ENCODE assay signal across 8 cellular contexts in the genomic region with DNA sequence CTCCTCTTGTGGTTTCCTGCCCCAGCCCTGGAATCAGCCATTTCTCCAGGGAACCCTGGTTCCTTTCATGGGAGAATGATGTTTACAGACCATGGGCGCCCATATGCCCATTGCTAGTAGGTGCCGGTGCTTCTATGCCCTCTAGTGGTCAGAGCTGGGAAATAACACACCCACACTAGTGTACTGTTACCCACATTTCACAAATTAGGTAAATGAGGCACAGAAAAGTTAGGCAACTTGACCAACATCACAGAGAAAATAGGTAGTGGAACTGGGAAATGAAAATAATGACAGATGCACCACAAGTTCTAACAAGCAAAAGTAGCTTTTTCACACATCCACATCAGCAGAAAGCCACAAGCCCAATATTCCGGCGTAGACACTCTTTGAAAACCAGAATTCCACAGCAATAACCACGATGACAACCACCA. TPM values are rescaled to one million over a fixed set of nuclear protein-coding genes. Genes with fewer than 3 reads are reported as not detected.
DNase-seq lines count a peak whose midpoint lies in the region; ATAC-seq and TF ChIP-seq lines count a peak whose summit lies in the region.

No MANE protein-coding gene starts in this region.

- POLR2A ChIA-PET in GM10248 (lab: Yijun Ruan, JAX), result no interaction called here
- POLR2A ChIA-PET in SK-N-SH (lab: Yijun Ruan, JAX), result no interaction called here

- H4K20me1 ChIP-seq in SK-N-SH (ENCODE audit: insufficient read depth), result no peaks in the 10 kb centered on the region

- H3K9me3 ChIP-seq in SK-N-SH, result no peaks in the 10 kb centered on the region
- no peaks in the 10 kb centered on the region for H3K9me3 ChIP-seq in adipocyte (ENCODE audit: control insufficient read depth, low read length)

- peak; percentile 27 for DNase-seq in GM10248 (ENCODE audit: extremely low spot score)
- DNase-seq in NB4 (ENCODE audit: low read depth), result peak; percentile 45
- peak; percentile 35 for DNase-seq in SK-N-SH
- DNase-seq in adipocyte (ENCODE audit: low read depth), result peak; percentile 67
- DNase-seq in iPS-NIHi11 (ENCODE audit: low spot score), result peak; percentile 59
- peak; percentile 55 for DNase-seq in stimulated activated CD4-positive, alpha-beta T cell treated with anti-CD3 and anti-CD28 coated beads, Interleukin-1b, Interleukin-23, amount 100 ng/mL, for 48 hours
- DNase-seq in cerebellar nuclear complex (lab: John Stamatoyannopoulos, UW), result no peak

- TF ChIP-seq CTCF in GM10248 (IDR thresholded peaks at IDR 0.05; ENCODE audit: control extremely low read depth, extremely low read depth, low read depth, missing control alignments) (peak; percentile 58), NB4 (IDR thresholded peaks at IDR 0.05; ENCODE audit: low read depth, low read length) (peak; percentile 58), SK-N-SH (IDR thresholded peaks at IDR 0.05) (peak; percentile 86)

- no peaks in the 10 kb centered on the region for H3K9me2 ChIP-seq in SK-N-SH

- H3K27me3 ChIP-seq in SK-N-SH (ENCODE audit: insufficient read depth) (peaks cover 42% of the 10 kb centered on the region; the same call in 1 of the 2 replicates), adipocyte (replicated peaks; ENCODE audit: control insufficient read depth, insufficient read depth, low read length) (peaks cover 24% of the 10 kb centered on the region)

- WGBS in SK-N-SH (ENCODE audit: low lambda C conversion rate), result 38% methylated on average over 5 of the region's 5 CpGs

- no peak overlapping the region for H2AFZ ChIP-seq in SK-N-SH (ENCODE audit: low read depth)

- no peak overlapping the region for H3K9ac ChIP-seq in SK-N-SH
- H3K9ac ChIP-seq in adipocyte (ENCODE audit: low read length), result no peak overlapping the region

- no peaks in the 10 kb centered on the region for H3K36me3 ChIP-seq in SK-N-SH (replicated peaks in 1 of 2; ENCODE audit: control insufficient read depth in 1 of 2, insufficient read depth in 2 of 2, low read length in 1 of 2)
- H3K36me3 ChIP-seq in adipocyte (ENCODE audit: control insufficient read depth, insufficient read depth, low read length, severe bottlenecking), result no peaks in the 10 kb centered on the region

- H3K4me3 ChIP-seq in NB4 (ENCODE audit: low read depth, low read length) (no peak overlapping the region), SK-N-SH (ENCODE audit: low read depth in 2 of 2, low read length in 1 of 2) (peak overlapping the region in 1 of 2 experiments; percentile 5; a peak in 1 of 4 replicates), adipocyte (ENCODE audit: low read length) (no peak overlapping the region)

- no peak for ATAC-seq in HG03565 (IDR thresholded peaks at IDR 0.05; ENCODE audit: unreplicated experiment)

- no peak for TF ChIP-seq POLR2A in NB4 (IDR thresholded peaks at IDR 0.05; ENCODE audit: extremely low read depth, insufficient read length)

- H3K27ac ChIP-seq in SK-N-SH (ENCODE audit: low read depth in 2 of 2, low read length in 1 of 2), result no peak overlapping the region

- H3F3A ChIP-seq in SK-N-SH (replicated peaks; ENCODE audit: insufficient read depth), result no peaks in the 10 kb centered on the region

- no peak for TF ChIP-seq EP300 in SK-N-SH (IDR thresholded peaks at IDR 0.05; ENCODE audit: borderline replicate concordance in 1 of 2, low read depth in 1 of 2, low read length in 1 of 2)

- H3K79me2 ChIP-seq in SK-N-SH (ENCODE audit: insufficient read depth), result no peaks in the 10 kb centered on the region

- CTCF ChIA-PET in GM10248 (lab: Yijun Ruan, JAX), result interaction anchor here (0.9 to 6.0 kb wide), 27 partner anchors 9 to 233 kb away, joined by 3 to 153 read pairs (median 5); a partner anchor contains a TSS
- CTCF ChIA-PET in SK-N-SH (lab: Yijun Ruan, JAX), result interaction anchor here (0.6 to 4.4 kb wide), 29 partner anchors 9 to 195 kb away, joined by 3 to 33 read pairs (median 4); a partner anchor contains a TSS

- peak; percentile 17; the same call in 1 of the 2 replicates for TF ChIP-seq RAD21 in SK-N-SH (IDR thresholded peaks at IDR 0.05; ENCODE audit: low read length)

- H3K4me2 ChIP-seq in SK-N-SH, result no peak overlapping the region

- H3K4me1 ChIP-seq in SK-N-SH (ENCODE audit: control insufficient read depth in 1 of 2, insufficient read depth in 2 of 2, low read depth in 1 of 2, low read length in 1 of 2), result no peaks in the 10 kb centered on the region
- H3K4me1 ChIP-seq in adipocyte (ENCODE audit: control insufficient read depth, insufficient read depth, low read length), result no peaks in the 10 kb centered on the region

TF ChIP-seq in SK-N-SH, 30 proteins besides CTCF, POLR2A, EP300 and RAD21:
- TF ChIP-seq ELF1 (IDR thresholded peaks at IDR 0.05) (no peak), SIN3A (IDR thresholded peaks at IDR 0.05; ENCODE audit: borderline replicate concordance, low read depth, low read length) (no peak), EZH2phosphoT487 (IDR thresholded peaks at IDR 0.05; ENCODE audit: borderline replicate concordance, low read depth) (no peak), TCF12 (IDR thresholded peaks at IDR 0.05) (no peak), TEAD4 (IDR thresholded peaks at IDR 0.05; ENCODE audit: borderline replicate concordance, insufficient read depth) (no peak), MXI1 (IDR thresholded peaks at IDR 0.05; ENCODE audit: low read depth, low read length) (no peak), FOXJ3 (CRISPR knock-in tag; IDR thresholded peaks at IDR 0.05) (no peak), NFIC (IDR thresholded peaks at IDR 0.05; ENCODE audit: borderline replicate concordance) (no peak)
- TF ChIP-seq, protein P1, sequence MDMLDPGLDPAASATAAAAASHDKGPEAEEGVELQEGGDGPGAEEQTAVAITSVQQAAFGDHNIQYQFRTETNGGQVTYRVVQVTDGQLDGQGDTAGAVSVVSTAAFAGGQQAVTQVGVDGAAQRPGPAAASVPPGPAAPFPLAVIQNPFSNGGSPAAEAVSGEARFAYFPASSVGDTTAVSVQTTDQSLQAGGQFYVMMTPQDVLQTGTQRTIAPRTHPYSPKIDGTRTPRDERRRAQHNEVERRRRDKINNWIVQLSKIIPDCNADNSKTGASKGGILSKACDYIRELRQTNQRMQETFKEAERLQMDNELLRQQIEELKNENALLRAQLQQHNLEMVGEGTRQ (IDR thresholded peaks at IDR 0.05; ENCODE audit: borderline replicate concordance, low read depth, low read length), result no peak

RNA-seq across cellular contexts. Expression of a gene that starts 1.3 kb away (rescaled TPM):
- polyA plus RNA-seq in SK-N-SH (2012; rRNA removed), result not detected in 2 replicates
- not detected in 2 replicates for polyA plus RNA-seq in SK-N-SH (2012; cell fraction: cytosol; rRNA removed)
- polyA plus RNA-seq in SK-N-SH (2012; cell fraction: nucleus; rRNA removed), result not detected in 2 replicates

RNA-seq across cellular contexts. Expression of a gene that starts 39.7 kb away (rescaled TPM):
- polyA plus RNA-seq in SK-N-SH (2012; rRNA removed), result not detected in 2 replicates
- polyA plus RNA-seq in SK-N-SH (2012; cell fraction: cytosol; rRNA removed), result not detected in 2 replicates
- not detected in 2 replicates for polyA plus RNA-seq in SK-N-SH (2012; cell fraction: nucleus; rRNA removed)

RNA-seq across cellular contexts. Expression of a gene that starts 49.4 kb away (rescaled TPM):
- not detected in 2 replicates for polyA plus RNA-seq in SK-N-SH (2012; rRNA removed)
- polyA plus RNA-seq in SK-N-SH (2012; cell fraction: cytosol; rRNA removed), result not detected in 2 replicates
- polyA plus RNA-seq in SK-N-SH (2012; cell fraction: nucleus; rRNA removed), result not detected in 2 replicates

RNA-seq across cellular contexts. Expression of a gene that starts 49.8 kb away (rescaled TPM):
- polyA plus RNA-seq in SK-N-SH (2012; rRNA removed), result not detected in 2 replicates
- not detected in 2 replicates for polyA plus RNA-seq in SK-N-SH (2012; cell fraction: cytosol; rRNA removed)
- polyA plus RNA-seq in SK-N-SH (2012; cell fraction: nucleus; rRNA removed), result not detected in 2 replicates

Comparison
In these comparisons a context has a peak if more than half of its experiments do, and no peak if none do; other contexts are left out.
1. DNase-seq: peak in GM10248 (single experiment), NB4 (single experiment), SK-N-SH (single experiment), adipocyte (single experiment), iPS-NIHi11 (single experiment) and stimulated activated CD4-positive, alpha-beta T cell treated with anti-CD3 and anti-CD28 coated beads, Interleukin-1b, Interleukin-23, amount 100 ng/mL, for 48 hours (single experiment); none in cerebellar nuclear complex (0 of 2).
2. Peak in every context shown above with its lines, with median percentiles within 50 percentile points of each other: CTCF ChIP-seq.